17 cellular contexts compared by ENCODE assay signal in genomic region chr1:108357802-108358201, GRCh38.
"Had no signal": no experiment of that assay in that cellular context is flagged by ENCODE, and none has a peak within 500 bp of the region (broad histone marks: within the 10 kb centered on the region; RNA-seq: fewer than 3 reads in every experiment).

No MANE protein-coding gene starts in this region.

- ATAC-seq: heart left ventricle; left colon; left ventricle myocardium superior; psoas muscle; sciatic nerve; stimulated activated memory B cell treated with anti-CD40 and anti-IgM and Interleukin-4, amounts not matched to agents 10 μg/mL and 1 μg/mL and 100 μg/mL, for 72 hours; upper lobe of right lung had no signal

- DNase-seq: effector CD4-positive, alpha-beta T cell; endodermal cell; erythroblast; heart left ventricle; hippocampal formation; left colon; left ventricle myocardium superior; mesenchymal stem cell; naive B cell; psoas muscle; spleen; stimulated activated CD4-positive, alpha-beta T cell treated with anti-CD3 and anti-CD28 coated beads, Interleukin-15, amount 100 ng/mL, for 24 hours; stimulated activated CD4-positive, alpha-beta T cell treated with anti-CD3 and anti-CD28 coated beads, Interleukin-1b, Interleukin-23, amount 100 ng/mL, for 48 hours; stimulated activated CD4-positive, alpha-beta T cell treated with anti-CD3 and anti-CD28 coated beads, Interleukin-4, amount 100 ng/mL, for 24 hours; upper lobe of right lung had no signal
